In the genomic region with DNA sequence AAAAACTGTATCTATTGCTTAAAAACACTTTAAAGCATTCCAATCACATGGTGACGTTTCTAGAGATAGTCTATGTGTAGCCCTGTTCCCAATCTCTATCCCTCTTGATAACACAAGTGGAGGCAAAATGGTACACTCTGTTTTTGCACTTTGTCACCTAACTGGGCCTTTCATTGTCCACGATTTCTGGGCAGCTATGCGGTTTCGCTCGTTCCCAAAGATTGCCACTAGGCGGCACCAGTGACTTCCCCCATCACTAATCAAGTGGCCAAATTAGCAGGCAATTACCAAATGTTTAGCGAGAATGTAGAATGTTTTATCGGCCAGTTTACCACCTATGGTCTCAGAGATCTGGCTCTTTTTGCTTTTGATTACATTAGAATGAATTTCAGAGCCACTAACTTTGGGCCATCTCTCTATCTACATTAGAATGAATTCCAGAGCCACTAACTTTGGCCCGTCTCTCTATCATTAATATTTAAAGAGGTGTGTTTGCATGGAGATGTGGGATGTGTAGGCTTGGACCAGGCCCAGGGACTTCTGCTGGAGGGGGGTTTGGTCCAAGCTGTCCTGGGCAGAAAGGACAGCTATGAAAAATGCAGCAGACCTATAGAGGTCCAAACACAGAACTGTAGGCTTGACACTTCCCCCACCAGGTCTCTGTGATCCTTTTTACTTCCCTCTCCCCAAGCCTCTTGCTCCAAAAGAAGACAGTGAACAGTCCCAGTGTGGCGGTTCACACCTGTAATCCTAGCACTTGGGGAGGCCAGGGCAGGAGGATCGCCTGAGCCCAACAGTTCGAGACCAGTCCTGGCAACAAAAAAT, we compare ENCODE assay signal across 8 cellular contexts.
DNase-seq lines count a peak whose midpoint lies in the region; FAIRE-seq and TF ChIP-seq lines count a peak whose summit lies in the region.

No MANE protein-coding gene starts in this region.

- TF ChIP-seq CTCF in astrocyte of the cerebellum (IDR thresholded peaks at IDR 0.05; ENCODE audit: low read depth, low read length, missing control alignments) = peak; percentile 96

- H3K4me3 ChIP-seq in astrocyte of the cerebellum (ENCODE audit: low read depth, low read length) = no peak overlapping the region

- no peak for FAIRE-seq in HTR-8/SVneo (lab: Jason Lieb, UNC)

- in situ Hi-C loops in astrocyte of the cerebellum (cut with HindIII; ENCODE audit: low sequenced_read_pairs) = no loop called here

- DNase-seq in C1 segment of cervical spinal cord (lab: John Stamatoyannopoulos, UW) (peak in 11 of 14 donors; percentile 17 to 63 (median 35)), GM19240 (ENCODE audit: insufficient read length, low spot score) (peak; percentile 39), HTR-8/SVneo (ENCODE audit: insufficient read length, low spot score) (peak; percentile 60), T-helper 22 cell (ENCODE audit: low read depth) (peak; percentile 20), astrocyte of the cerebellum (ENCODE audit: low read depth) (peak; percentile 11), hypothalamus (lab: John Stamatoyannopoulos, UW) (peak in 43 of 51 donors; percentile 1 to 74 (median 29)), GOT3 (lab: John Stamatoyannopoulos, UW) (no peak)
- peak; percentile 34 to 56 for DNase-seq in stimulated activated CD4-positive, alpha-beta T cell treated with anti-CD3 and anti-CD28 coated beads, Interleukin-12 subunit alpha, Interleukin-12 subunit beta, amount 100 ng/mL, for 24 hours (ENCODE audit: low read depth in 2 of 2)
